ENCODE assay signal across 27 cellular contexts in genomic region chr4:66355328-66355727, GRCh38.
"Had no signal": no experiment of that assay in that cellular context is flagged by ENCODE, and none has a peak within 500 bp of the region (broad histone marks: within the 10 kb centered on the region; RNA-seq: fewer than 3 reads in every experiment).

No MANE protein-coding gene starts in this region.

- H3K27me3 Mint-ChIP-seq: stimulated activated memory B cell treated with anti-CD40 and anti-IgM and Interleukin-4, amounts not matched to agents 10 μg/mL and 1 μg/mL and 100 μg/mL, for 72 hours; stimulated activated naive CD8-positive, alpha-beta T cell treated with anti-CD3 and anti-CD28 coated beads, Interleukin-15, amount 100 ng/mL, for 72 hours; stimulated activated naive CD8-positive, alpha-beta T cell treated with anti-CD3 and anti-CD28 coated beads, Interleukin-15, Interleukin-2, amounts not matched to agents 100 ng/mL and 50 ng/mL, for 24 hours; type B pancreatic cell had no signal

- H3K27ac ChIP-seq: stomach, suprapubic skin, testis, thoracic aorta, thyroid gland, tibial artery, tibial nerve, transverse colon, upper lobe of left lung, upper lobe of right lung, uterus, vagina had no signal

- H3K9me3 Mint-ChIP-seq: type B pancreatic cell had no signal

- H3K4me3 ChIP-seq: stomach, suprapubic skin, testis, thoracic aorta, thyroid gland, tibial artery, tibial nerve, transverse colon, upper lobe of left lung, upper lobe of right lung, uterus, vagina had no signal

- H3K4me1 ChIP-seq: stomach, suprapubic skin, testis, thyroid gland, tibial artery, tibial nerve, transverse colon, upper lobe of left lung, upper lobe of right lung, uterus, vagina had no signal

- H3K27me3 ChIP-seq: stomach, suprapubic skin, testis, thyroid gland, tibial artery, tibial nerve, transverse colon, upper lobe of left lung, upper lobe of right lung, uterus, vagina had no signal

- ATAC-seq: stimulated activated effector memory CD8-positive, alpha-beta T cell treated with anti-CD3 and anti-CD28 coated beads, Interleukin-12 subunit alpha, Interleukin-12 subunit beta, amount 100 ng/mL, for 72 hours; stimulated activated memory B cell treated with anti-CD40 and anti-IgM and Interleukin-4, amounts not matched to agents 10 μg/mL and 1 μg/mL and 100 μg/mL, for 72 hours; stimulated activated naive CD8-positive, alpha-beta T cell treated with anti-CD3 and anti-CD28 coated beads, Interleukin-15, amount 100 ng/mL, for 72 hours; stimulated activated naive CD8-positive, alpha-beta T cell treated with anti-CD3 and anti-CD28 coated beads, Interleukin-15, Interleukin-2, amounts not matched to agents 100 U/mL and 50 U/mL, for 24 hours; upper lobe of right lung had no signal

- H3K36me3 ChIP-seq: stomach, suprapubic skin, thoracic aorta, thyroid gland, tibial artery, tibial nerve, transverse colon, upper lobe of left lung, upper lobe of right lung, uterus, vagina had no signal

- H3K27ac Mint-ChIP-seq: stimulated activated effector memory CD8-positive, alpha-beta T cell treated with anti-CD3 and anti-CD28 coated beads, Interleukin-12 subunit alpha, Interleukin-12 subunit beta, amount 100 ng/mL, for 72 hours; stimulated activated memory B cell treated with anti-CD40 and anti-IgM and Interleukin-4, amounts not matched to agents 10 μg/mL and 1 μg/mL and 100 μg/mL, for 72 hours; stimulated activated naive CD8-positive, alpha-beta T cell treated with anti-CD3 and anti-CD28 coated beads, Interleukin-15, amount 100 ng/mL, for 72 hours; stimulated activated naive CD8-positive, alpha-beta T cell treated with anti-CD3 and anti-CD28 coated beads, Interleukin-15, Interleukin-2, amounts not matched to agents 100 ng/mL and 50 ng/mL, for 24 hours; type B pancreatic cell had no signal

- DNase-seq: stimulated activated CD4-positive, alpha-beta T cell treated with anti-CD3 and anti-CD28 coated beads, Interleukin-2, amount 100 ng/mL, for 48 hours; stimulated activated CD4-positive, alpha-beta T cell treated with anti-CD3 and anti-CD28 coated beads, Interleukin-4, amount 100 ng/mL, for 1 hour; stimulated activated CD4-positive, alpha-beta T cell treated with anti-CD3 and anti-CD28 coated beads, Interleukin-4, amount 100 ng/mL, for 24 hours; stimulated activated CD4-positive, alpha-beta T cell treated with anti-CD3 and anti-CD28 coated beads, Interleukin-4, amount 100 ng/mL, for 4 hours; stimulated activated CD8-positive, alpha-beta memory T cell treated with anti-CD3 and anti-CD28 coated beads, Interleukin-4, amount 100 ng/mL, for 48 hours; stimulated activated naive CD4-positive, alpha-beta T cell; stimulated activated naive CD4-positive, alpha-beta T cell treated with Interleukin-2 at 50 U/mL for 16 hours; stimulated activated naive CD8-positive, alpha-beta T cell treated with anti-CD3 and anti-CD28 coated beads, Interleukin-15, amount 100 ng/mL, for 72 hours; stimulated activated naive CD8-positive, alpha-beta T cell treated with anti-CD3 and anti-CD28 coated beads, Interleukin-15, Interleukin-2, amounts not matched to agents 100 U/mL and 50 U/mL, for 24 hours; stomach; substantia nigra; testis; thyroid gland; tibial artery; transverse colon; trophoblast cell; upper lobe of left lung; upper lobe of right lung; uterus had no signal

- H3K4me1 Mint-ChIP-seq: stimulated activated effector memory CD8-positive, alpha-beta T cell treated with anti-CD3 and anti-CD28 coated beads, Interleukin-12 subunit alpha, Interleukin-12 subunit beta, amount 100 ng/mL, for 72 hours; stimulated activated memory B cell treated with anti-CD40 and anti-IgM and Interleukin-4, amounts not matched to agents 10 μg/mL and 1 μg/mL and 100 μg/mL, for 72 hours; stimulated activated naive CD8-positive, alpha-beta T cell treated with anti-CD3 and anti-CD28 coated beads, Interleukin-15, amount 100 ng/mL, for 72 hours had no signal

- H3K36me3 Mint-ChIP-seq: stimulated activated effector memory CD8-positive, alpha-beta T cell treated with anti-CD3 and anti-CD28 coated beads, Interleukin-12 subunit alpha, Interleukin-12 subunit beta, amount 100 ng/mL, for 72 hours; stimulated activated memory B cell treated with anti-CD40 and anti-IgM and Interleukin-4, amounts not matched to agents 10 μg/mL and 1 μg/mL and 100 μg/mL, for 72 hours; type B pancreatic cell had no signal

- H3K4me3 Mint-ChIP-seq: stimulated activated effector memory CD8-positive, alpha-beta T cell treated with anti-CD3 and anti-CD28 coated beads, Interleukin-12 subunit alpha, Interleukin-12 subunit beta, amount 100 ng/mL, for 72 hours; stimulated activated memory B cell treated with anti-CD40 and anti-IgM and Interleukin-4, amounts not matched to agents 10 μg/mL and 1 μg/mL and 100 μg/mL, for 72 hours; stimulated activated naive CD8-positive, alpha-beta T cell treated with anti-CD3 and anti-CD28 coated beads, Interleukin-15, amount 100 ng/mL, for 72 hours; stimulated activated naive CD8-positive, alpha-beta T cell treated with anti-CD3 and anti-CD28 coated beads, Interleukin-15, Interleukin-2, amounts not matched to agents 100 ng/mL and 50 ng/mL, for 24 hours; type B pancreatic cell had no signal

- H3K9me3 ChIP-seq: stomach, suprapubic skin, testis, thoracic aorta, thyroid gland, tibial artery, tibial nerve, transverse colon, upper lobe of left lung, upper lobe of right lung, uterus, vagina had no signal
